ENCODE assay signal across 8 cellular contexts in genomic region chr6:33213166-33213988, GRCh38. TPM values are rescaled to one million over a fixed set of nuclear protein-coding genes. Genes with fewer than 3 reads are reported as not detected.
DNase-seq lines count a peak whose midpoint lies in the region; ATAC-seq and TF ChIP-seq lines count a peak whose summit lies in the region.

No MANE protein-coding gene starts in this region.

- peaks cover 30% of the 10 kb centered on the region for H3K36me3 ChIP-seq in WERI-Rb-1

- H3K27ac Mint-ChIP-seq in progenitor cell of endocrine pancreas = peak overlapping the region; percentile 47

- peaks cover 59% of the 10 kb centered on the region for H3K27me3 Mint-ChIP-seq in progenitor cell of endocrine pancreas

- peak; percentile 43 for DNase-seq in activated T-cell treated with anti-CD3 and anti-CD28 coated beads, Interleukin-2, amount 50 U/mL, for 1 hour
- DNase-seq in activated T-cell treated with anti-CD3 and anti-CD28 coated beads for 4 hours (no peak), WERI-Rb-1 (peak; percentile 50), head of caudate nucleus (peak in 38 of 42 donors; percentile 32 to 82 (median 61)), progenitor cell of endocrine pancreas (ENCODE audit: low spot score, unreplicated experiment) (no peak), NCI-H510A treated with DMSO at 0.1 percent for 48 hours (lab: John Stamatoyannopoulos, UW) (no peak)

- ATAC-seq in GM21529 (IDR thresholded peaks at IDR 0.05; ENCODE audit: unreplicated experiment) (no peak), GM18517 (IDR thresholded peaks at IDR 0.05; ENCODE audit: unreplicated experiment) (no peak)

- peaks cover 20% of the 10 kb centered on the region for H3K4me1 Mint-ChIP-seq in progenitor cell of endocrine pancreas (ENCODE audit: low read depth)

- no peaks in the 10 kb centered on the region for H3K9me3 ChIP-seq in WERI-Rb-1 (ENCODE audit: severe bottlenecking)

- H3K9me3 Mint-ChIP-seq in progenitor cell of endocrine pancreas (ENCODE audit: low read depth) = no peaks in the 10 kb centered on the region

- TF ChIP-seq CTCF in WERI-Rb-1 (IDR thresholded peaks at IDR 0.05; ENCODE audit: low read depth, low read length) = no peak
- TF ChIP-seq CTCF in progenitor cell of endocrine pancreas (IDR thresholded peaks at IDR 0.05; ENCODE audit: unreplicated experiment) = no peak

- H3K27me3 ChIP-seq in WERI-Rb-1 (ENCODE audit: insufficient read depth, low read depth, severe bottlenecking) = no peaks in the 10 kb centered on the region

- H3K4me3 ChIP-seq in WERI-Rb-1 (ENCODE audit: low read depth, low read length) = peak overlapping the region; percentile 55

- H3K36me3 Mint-ChIP-seq in progenitor cell of endocrine pancreas (ENCODE audit: insufficient read depth) = peaks cover 11% of the 10 kb centered on the region

- intact Hi-C loops in head of caudate nucleus (cut with DNase I) = loop anchor here (2.0 kb wide), 1 partner anchor 35 kb away; no protein-coding TSS in a partner anchor

- H3K27ac ChIP-seq in WERI-Rb-1 = no peak overlapping the region

- peak overlapping the region; percentile 75 for H3K4me3 Mint-ChIP-seq in progenitor cell of endocrine pancreas (ENCODE audit: low read depth)

RNA-seq across cellular contexts. Expression of gene RING1, which starts 5.1 kb away (rescaled TPM):
- total RNA-seq in progenitor cell of endocrine pancreas = 56.2 and 62.4 TPM in 2 replicates

RNA-seq across cellular contexts. Expression of gene HSD17B8, which starts 8.9 kb away (rescaled TPM):
- 7.0 and 9.2 TPM in 2 replicates for total RNA-seq in progenitor cell of endocrine pancreas

RNA-seq across cellular contexts. Expression of gene SLC39A7, which starts 12.7 kb away (rescaled TPM):
- 108 and 109 TPM in 2 replicates for total RNA-seq in progenitor cell of endocrine pancreas

RNA-seq across cellular contexts. Expression of gene RXRB, which starts 12.9 kb away (rescaled TPM):
- total RNA-seq in progenitor cell of endocrine pancreas = 44.3 and 47.1 TPM in 2 replicates

RNA-seq across cellular contexts. Expression of gene COL11A2, which starts 21.1 kb away (rescaled TPM):
- 4.3 and 5.3 TPM in 2 replicates for total RNA-seq in progenitor cell of endocrine pancreas

Comparison
In these comparisons a context has a peak if more than half of its experiments do, and no peak if none do; other contexts are left out.
1. DNase-seq: peak in activated T-cell treated with anti-CD3 and anti-CD28 coated beads, Interleukin-2, amount 50 U/mL, for 1 hour (single experiment), WERI-Rb-1 (single experiment) and head of caudate nucleus (38 of 42); none in activated T-cell treated with anti-CD3 and anti-CD28 coated beads for 4 hours (single experiment), progenitor cell of endocrine pancreas (single experiment) and NCI-H510A treated with DMSO at 0.1 percent for 48 hours (single experiment).